ENCODE assay signal across 1 cellular context in genomic region chr16:29974291-29975133, GRCh38.
TF ChIP-seq lines count a peak whose summit lies in the region.

No MANE protein-coding gene starts in this region.

TF ChIP-seq in K562, 482 proteins besides CTCF, POLR2A, EP300 and RAD21 (continues in another document):
- TF ChIP-seq E2F6 (IDR thresholded peaks at IDR 0.05; ENCODE audit: borderline replicate concordance in 1 of 2, extremely low read depth in 1 of 2, insufficient read depth in 1 of 2, insufficient read length in 1 of 2, low read depth in 1 of 2, low read length in 1 of 2, poor library complexity in 1 of 2, severe bottlenecking in 1 of 2), result peak in 1 of 2 experiments; percentile 12
- TF ChIP-seq ZNF224 (CRISPR knock-in tag; IDR thresholded peaks at IDR 0.05), result no peak
- no peak for TF ChIP-seq KAT2B (IDR thresholded peaks at IDR 0.05; ENCODE audit: low read depth, low read length)
- TF ChIP-seq CBFA2T3 (IDR thresholded peaks at IDR 0.05), result 0 out of 2 replicates have a peak, but pooled peaks have one; percentile 35
- no peak for TF ChIP-seq CBX5 (IDR thresholded peaks at IDR 0.05; ENCODE audit: borderline replicate concordance, low read depth)
- no peak for TF ChIP-seq ESRRB (CRISPR knock-in tag; IDR thresholded peaks at IDR 0.05; ENCODE audit: borderline replicate concordance)
- TF ChIP-seq YBX1 (IDR thresholded peaks at IDR 0.05), result no peak
- no peak for TF ChIP-seq ZNF280A (IDR thresholded peaks at IDR 0.05; ENCODE audit: low read depth, partially characterized antibody)
- TF ChIP-seq MNT (conservative IDR thresholded peaks at IDR 0.05), result no peak
- no peak for TF ChIP-seq HDAC6 (IDR thresholded peaks at IDR 0.05; ENCODE audit: low read depth, low read length)
- TF ChIP-seq RUNX1 (IDR thresholded peaks at IDR 0.05; ENCODE audit: low read depth), result no peak
- no peak for TF ChIP-seq NR1H2 (CRISPR knock-in tag; IDR thresholded peaks at IDR 0.05)
- TF ChIP-seq SNRNP70 (optimal IDR thresholded peaks at IDR 0.05; ENCODE audit: low read depth, low read length), result no peak
- no peak for TF ChIP-seq ZNF766 (CRISPR knock-in tag; conservative IDR thresholded peaks at IDR 0.05)
- no peak for TF ChIP-seq ZBTB49 (CRISPR knock-in tag; IDR thresholded peaks at IDR 0.05; ENCODE audit: borderline replicate concordance)
- TF ChIP-seq HDAC3 (IDR thresholded peaks at IDR 0.05; ENCODE audit: borderline replicate concordance, partially characterized antibody), result no peak
- TF ChIP-seq CBX8 (IDR thresholded peaks at IDR 0.05; ENCODE audit: borderline replicate concordance, extremely low read depth, low read depth, low read length, poor library complexity, severe bottlenecking), result no peak
- no peak for TF ChIP-seq DIDO1 (tag; IDR thresholded peaks at IDR 0.05; ENCODE audit: low read depth)
- no peak for TF ChIP-seq STAT6 (CRISPR knock-in tag; IDR thresholded peaks at IDR 0.05)
- no peak for TF ChIP-seq PHF21A (IDR thresholded peaks at IDR 0.05; ENCODE audit: borderline replicate concordance, low read depth)
- peak; percentile 23 for TF ChIP-seq RBBP5 (IDR thresholded peaks at IDR 0.05; ENCODE audit: borderline replicate concordance, insufficient read depth, low read length, poor library complexity, severe bottlenecking)
- no peak for TF ChIP-seq ZBTB34 (CRISPR knock-in tag; IDR thresholded peaks at IDR 0.05)
- no peak for TF ChIP-seq FIP1L1 (IDR thresholded peaks at IDR 0.05; ENCODE audit: low read depth, low read length, poor library complexity, severe bottlenecking)
- no peak for TF ChIP-seq CEBPG (CRISPR knock-in tag; IDR thresholded peaks at IDR 0.05)
- TF ChIP-seq CEBPG (tag; conservative IDR thresholded peaks at IDR 0.05 in 1 of 2, IDR thresholded peaks at IDR 0.05 in 1 of 2), result no peak
- TF ChIP-seq ETV5 (CRISPR knock-in tag; IDR thresholded peaks at IDR 0.05; ENCODE audit: low read depth), result 0 out of 2 replicates have a peak, but pooled peaks have one; percentile 24
- TF ChIP-seq PCBP1 (IDR thresholded peaks at IDR 0.05; ENCODE audit: low read depth, low read length, poor library complexity, severe bottlenecking), result no peak
- TF ChIP-seq THAP7 (CRISPR knock-in tag; IDR thresholded peaks at IDR 0.05), result no peak
- no peak for TF ChIP-seq PPARD (CRISPR knock-in tag; IDR thresholded peaks at IDR 0.05)
- no peak for TF ChIP-seq ILF3 (IDR thresholded peaks at IDR 0.05; ENCODE audit: borderline replicate concordance)
- 0 out of 4 replicates have a peak, but pooled peaks of 1 of the 2 experiments have one; percentile 42 for TF ChIP-seq MLLT1 (IDR thresholded peaks at IDR 0.05)
- TF ChIP-seq ZNF347 (CRISPR knock-in tag; IDR thresholded peaks at IDR 0.05; ENCODE audit: low read depth), result no peak
- TF ChIP-seq CBX1 (IDR thresholded peaks at IDR 0.05; ENCODE audit: low read depth), result no peak
- no peak for TF ChIP-seq SNAPC5 (CRISPR knock-in tag; IDR thresholded peaks at IDR 0.05)
- TF ChIP-seq THRA (IDR thresholded peaks at IDR 0.05), result no peak
- no peak for TF ChIP-seq MLX (CRISPR knock-in tag; conservative IDR thresholded peaks at IDR 0.05)
- TF ChIP-seq SPI1 (IDR thresholded peaks at IDR 0.05; ENCODE audit: borderline replicate concordance, low read depth, low read length), result peak; percentile 32; the same call in 1 of the 2 replicates
- peak; percentile 23; the same call in 1 of the 2 replicates for TF ChIP-seq NKRF (IDR thresholded peaks at IDR 0.05; ENCODE audit: borderline replicate concordance)
- no peak for TF ChIP-seq SIN3B (IDR thresholded peaks at IDR 0.05; ENCODE audit: low read depth)
- TF ChIP-seq TARDBP (IDR thresholded peaks at IDR 0.05), result no peak
- TF ChIP-seq ZNF57 (CRISPR knock-in tag; IDR thresholded peaks at IDR 0.05), result no peak
- no peak for TF ChIP-seq SRSF3 (IDR thresholded peaks at IDR 0.05; ENCODE audit: insufficient read depth, low read length)
- TF ChIP-seq E2F5 (CRISPR knock-in tag; IDR thresholded peaks at IDR 0.05), result 0 out of 2 replicates have a peak, but pooled peaks have one; percentile 7
- TF ChIP-seq ZFPM2 (CRISPR knock-in tag; IDR thresholded peaks at IDR 0.05), result no peak
- TF ChIP-seq MCM5 (IDR thresholded peaks at IDR 0.05; ENCODE audit: low read depth), result no peak
